ENCODE assay signal across 2 cellular contexts in the genomic region with DNA sequence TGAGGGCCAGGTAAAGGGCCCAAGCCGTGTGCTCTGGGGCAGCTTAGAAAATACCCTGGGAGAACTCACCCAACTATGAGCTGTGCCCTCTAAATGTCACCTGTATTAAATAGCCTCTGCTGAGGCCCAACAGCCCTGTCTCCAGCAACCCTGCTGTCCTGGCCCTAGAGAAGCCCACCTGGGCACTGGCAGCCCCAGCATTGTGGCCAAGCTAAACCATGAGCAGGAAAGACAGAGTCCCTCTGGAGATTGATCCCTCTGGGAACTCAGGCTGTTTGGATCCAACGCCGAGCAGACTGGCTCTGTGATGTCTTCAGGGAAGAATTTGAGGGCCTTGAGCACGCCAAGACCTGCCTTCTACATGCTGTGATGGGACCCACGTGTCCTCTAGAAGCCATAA.
TF ChIP-seq lines count a peak whose summit lies in the region.

No MANE protein-coding gene starts in this region.

TF ChIP-seq in IMR-90, 13 proteins besides CTCF, POLR2A, EP300 and RAD21:
- TF ChIP-seq SMC3 (IDR thresholded peaks at IDR 0.05; ENCODE audit: low read depth, low read length) (no peak), RCOR1 (IDR thresholded peaks at IDR 0.05; ENCODE audit: insufficient replicate concordance, low read length) (no peak), MAFK (IDR thresholded peaks at IDR 0.05; ENCODE audit: low read depth, low read length) (no peak), RFX5 (IDR thresholded peaks at IDR 0.05; ENCODE audit: low read depth, low read length) (no peak), FOS (IDR thresholded peaks at IDR 0.05; ENCODE audit: low read depth, low read length) (no peak), BHLHE40 (IDR thresholded peaks at IDR 0.05; ENCODE audit: low read depth, low read length) (no peak), USF2 (IDR thresholded peaks at IDR 0.05; ENCODE audit: low read depth, low read length) (no peak), CEBPB (IDR thresholded peaks at IDR 0.05; ENCODE audit: low read depth, low read length) (no peak)
- TF ChIP-seq, protein P1, sequence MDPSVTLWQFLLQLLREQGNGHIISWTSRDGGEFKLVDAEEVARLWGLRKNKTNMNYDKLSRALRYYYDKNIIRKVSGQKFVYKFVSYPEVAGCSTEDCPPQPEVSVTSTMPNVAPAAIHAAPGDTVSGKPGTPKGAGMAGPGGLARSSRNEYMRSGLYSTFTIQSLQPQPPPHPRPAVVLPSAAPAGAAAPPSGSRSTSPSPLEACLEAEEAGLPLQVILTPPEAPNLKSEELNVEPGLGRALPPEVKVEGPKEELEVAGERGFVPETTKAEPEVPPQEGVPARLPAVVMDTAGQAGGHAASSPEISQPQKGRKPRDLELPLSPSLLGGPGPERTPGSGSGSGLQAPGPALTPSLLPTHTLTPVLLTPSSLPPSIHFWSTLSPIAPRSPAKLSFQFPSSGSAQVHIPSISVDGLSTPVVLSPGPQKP (IDR thresholded peaks at IDR 0.05; ENCODE audit: borderline replicate concordance, low read depth, low read length): no peak

TF ChIP-seq in WTC11, 78 proteins besides CTCF, POLR2A, EP300 and RAD21:
- no peak for TF ChIP-seq NR1H2 (CRISPR knock-in tag; IDR thresholded peaks at IDR 0.05)
